ENCODE assay signal across 1 cellular context in genomic region chr1:218711884-218712674, GRCh38.
TF ChIP-seq lines count a peak whose summit lies in the region.

No MANE protein-coding gene starts in this region.

TF ChIP-seq in WTC11, 78 proteins besides CTCF, POLR2A, EP300 and RAD21 (continued from another document):
- TF ChIP-seq AFF4 (CRISPR knock-in tag; IDR thresholded peaks at IDR 0.05; ENCODE audit: borderline replicate concordance) = no peak
- TF ChIP-seq E2F5 (CRISPR knock-in tag; IDR thresholded peaks at IDR 0.05) = no peak
- TF ChIP-seq NR1H2 (CRISPR knock-in tag; IDR thresholded peaks at IDR 0.05) = no peak
- TF ChIP-seq IRF1 (CRISPR knock-in tag; IDR thresholded peaks at IDR 0.05) = no peak
- TF ChIP-seq, protein P1, sequence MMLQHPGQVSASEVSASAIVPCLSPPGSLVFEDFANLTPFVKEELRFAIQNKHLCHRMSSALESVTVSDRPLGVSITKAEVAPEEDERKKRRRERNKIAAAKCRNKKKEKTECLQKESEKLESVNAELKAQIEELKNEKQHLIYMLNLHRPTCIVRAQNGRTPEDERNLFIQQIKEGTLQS (CRISPR knock-in tag; conservative IDR thresholded peaks at IDR 0.05) = no peak
- no peak for TF ChIP-seq NFE2L1 (CRISPR knock-in tag; IDR thresholded peaks at IDR 0.05)
